In genomic region chr21:45331521-45332257, GRCh38 we compare ENCODE assay signal across 20 cellular contexts. TPM values are rescaled to one million over a fixed set of nuclear protein-coding genes. Genes with fewer than 3 reads are reported as not detected.
DNase-seq lines count a peak whose midpoint lies in the region; ATAC-seq, FAIRE-seq and TF ChIP-seq lines count a peak whose summit lies in the region.
"Had no signal": no experiment of that assay in that cellular context is flagged by ENCODE, and none has a peak within 500 bp of the region (broad histone marks: within the 10 kb centered on the region; RNA-seq: fewer than 3 reads in every experiment).

No MANE protein-coding gene starts in this region.

- no peak overlapping the region; the same call in 1 of the 2 replicates for H2AK5ac ChIP-seq in H1 (ENCODE audit: low read depth, low read length)

- TF ChIP-seq RAD21 in H1 (IDR thresholded peaks at IDR 0.05 in 1 of 2, conservative IDR thresholded peaks at IDR 0.05 in 1 of 2; ENCODE audit: low read depth in 2 of 2, low read length in 2 of 2) = no peak

- no peak overlapping the region; a peak in 1 of 7 replicates for H3K9ac ChIP-seq in H1 (replicated peaks in 1 of 4; ENCODE audit: extremely low read depth in 1 of 4, low read depth in 3 of 4, low read length in 3 of 4)

- CTCF ChIA-PET in H1 (lab: Charles Lee; ENCODE audit: partially characterized antibody) = interaction anchor here (1.0 kb wide), 1 partner anchor 107 kb away, joined by 4 read pairs; no protein-coding TSS in a partner anchor

- H3K23ac ChIP-seq in H1 (ENCODE audit: insufficient read length) = no peak overlapping the region

- no peak overlapping the region for H3K14ac ChIP-seq in H1 (ENCODE audit: insufficient read length)

- peak overlapping the region; percentile 71 for H3K18ac ChIP-seq in H1 (ENCODE audit: extremely low read depth, low read length)

- no peak for TF ChIP-seq POLR2A in H1 (IDR thresholded peaks at IDR 0.05; ENCODE audit: control extremely low read depth in 1 of 2, low read depth in 2 of 2, low read length in 2 of 2)
- TF ChIP-seq POLR2A in gastroesophageal sphincter (IDR thresholded peaks at IDR 0.05) = no peak

- peaks cover 0 to 2% of the 10 kb centered on the region in 2 experiments for H4K20me1 ChIP-seq in H1 (replicated peaks in 1 of 2; ENCODE audit: control insufficient read depth in 1 of 2, insufficient read depth in 2 of 2, low read length in 2 of 2)

- peak overlapping the region; percentile 97; the same call in 1 of the 2 replicates for H2BK12ac ChIP-seq in H1 (ENCODE audit: low read depth, low read length)

- no peaks in the 10 kb centered on the region for H3K4me1 Mint-ChIP-seq in natural killer cell treated with Interleukin-12 subunit alpha and Interleukin-12 subunit beta and Interleukin-15 and Interleukin-18, amount 100 ng/mL, for 72 hours (ENCODE audit: low read depth in 2 of 2)
- H3K4me1 Mint-ChIP-seq in natural killer cell (no peaks in the 10 kb centered on the region), nephron progenitor cell (peaks cover 55% of the 10 kb centered on the region)
- H3K4me1 Mint-ChIP-seq in stimulated activated effector memory CD8-positive, alpha-beta T cell treated with anti-CD3 and anti-CD28 coated beads, Interleukin-12 subunit alpha, Interleukin-12 subunit beta, amount 100 ng/mL, for 72 hours = peaks cover 5% of the 10 kb centered on the region

- H3K36me3 Mint-ChIP-seq in natural killer cell treated with Interleukin-12 subunit alpha and Interleukin-12 subunit beta and Interleukin-15 and Interleukin-18, amount 100 ng/mL, for 72 hours = no peaks in the 10 kb centered on the region
- H3K36me3 Mint-ChIP-seq in natural killer cell = no peaks in the 10 kb centered on the region
- no peaks in the 10 kb centered on the region for H3K36me3 Mint-ChIP-seq in nephron progenitor cell (ENCODE audit: low read depth)
- H3K36me3 Mint-ChIP-seq in stimulated activated effector memory CD8-positive, alpha-beta T cell treated with anti-CD3 and anti-CD28 coated beads, Interleukin-12 subunit alpha, Interleukin-12 subunit beta, amount 100 ng/mL, for 72 hours = no peaks in the 10 kb centered on the region
- H3K36me3 Mint-ChIP-seq: naive B cell had no signal

- H2BK5ac ChIP-seq in H1 (ENCODE audit: low read depth, low read length) = peak overlapping the region; percentile 52; the same call in 1 of the 2 replicates

- H3K23me2 ChIP-seq in H1 (ENCODE audit: low read depth, low read length) = peaks cover 4% of the 10 kb centered on the region

- H3K56ac ChIP-seq in H1 (replicated peaks; ENCODE audit: insufficient read length, low read depth, low read length) = no peak overlapping the region

- no peaks in the 10 kb centered on the region for H3K9me3 Mint-ChIP-seq in natural killer cell treated with Interleukin-12 subunit alpha and Interleukin-12 subunit beta and Interleukin-15 and Interleukin-18, amount 100 ng/mL, for 72 hours
- H3K9me3 Mint-ChIP-seq in natural killer cell (no peaks in the 10 kb centered on the region), nephron progenitor cell (no peaks in the 10 kb centered on the region)
- no peaks in the 10 kb centered on the region for H3K9me3 Mint-ChIP-seq in stimulated activated effector memory CD8-positive, alpha-beta T cell treated with anti-CD3 and anti-CD28 coated beads, Interleukin-12 subunit alpha, Interleukin-12 subunit beta, amount 100 ng/mL, for 72 hours
- H3K9me3 Mint-ChIP-seq: naive B cell; stimulated activated naive CD8-positive, alpha-beta T cell treated with anti-CD3 and anti-CD28 coated beads, Interleukin-15, amount 100 ng/mL, for 72 hours had no signal

- no peak overlapping the region for H4K8ac ChIP-seq in H1 (ENCODE audit: extremely low read depth, insufficient read depth, low read length)

- no peaks in the 10 kb centered on the region for H3K9me3 ChIP-seq in H1 (ENCODE audit: insufficient read depth in 2 of 2, low read depth in 1 of 2, low read length in 1 of 2)
- no peaks in the 10 kb centered on the region for H3K9me3 ChIP-seq in gastroesophageal sphincter
- H3K9me3 ChIP-seq: ascending aorta, colonic mucosa had no signal

- H3K4me1 ChIP-seq in H1 (replicated peaks in 1 of 4; ENCODE audit: control insufficient read depth in 3 of 4, insufficient read depth in 4 of 4, low read length in 3 of 4) (peaks cover 0 to 19% (median 15%) of the 10 kb centered on the region in 4 experiments; a peak in 6 of 7 replicates), gastroesophageal sphincter (peaks cover 0 to 28% (median 16%) of the 10 kb centered on the region in 3 donors)
- H3K4me1 ChIP-seq: colonic mucosa had no signal

- DNase-seq in natural killer cell treated with Interleukin-12 subunit alpha and Interleukin-12 subunit beta and Interleukin-15 and Interleukin-18, amount 100 ng/mL, for 72 hours (ENCODE audit: low spot score) = peak; percentile 54
- DNase-seq in natural killer cell (no peak), H1 (ENCODE audit: low read depth in 1 of 2, low spot score in 2 of 2) (no peak), nephron progenitor cell (peak; percentile 44), HuH-7 (ENCODE audit: low spot score) (no peak), NCI-H2227 (lab: John Stamatoyannopoulos, UW; ENCODE audit: unreplicated experiment) (no peak)
- no peak for DNase-seq in stimulated activated effector memory CD8-positive, alpha-beta T cell treated with anti-CD3 and anti-CD28 coated beads, Interleukin-12 subunit alpha, Interleukin-12 subunit beta, amount 100 ng/mL, for 72 hours (ENCODE audit: low spot score in 2 of 2)
- DNase-seq: activated CD4-positive, CD25-positive, alpha-beta regulatory T cell treated with anti-CD3 and anti-CD28 coated beads, Interleukin-2, amount 50 U/mL, for 72 hours; activated effector memory CD4-positive, alpha-beta T cell treated with anti-CD3 and anti-CD28 coated beads, Interleukin-2, amount 50 U/mL, for 16 hours; colonic mucosa; DND-41; foreskin fibroblast; MM.1S; naive B cell; NCI-H1694; NCI-H446 treated with DMSO at 0.1 percent for 48 hours; stimulated activated naive CD8-positive, alpha-beta T cell treated with anti-CD3 and anti-CD28 coated beads, Interleukin-15, amount 100 ng/mL, for 72 hours had no signal

- H3K27ac Mint-ChIP-seq in natural killer cell treated with Interleukin-12 subunit alpha and Interleukin-12 subunit beta and Interleukin-15 and Interleukin-18, amount 100 ng/mL, for 72 hours = no peak overlapping the region
- H3K27ac Mint-ChIP-seq in natural killer cell (no peak overlapping the region), nephron progenitor cell (no peak overlapping the region)
- no peak overlapping the region for H3K27ac Mint-ChIP-seq in stimulated activated effector memory CD8-positive, alpha-beta T cell treated with anti-CD3 and anti-CD28 coated beads, Interleukin-12 subunit alpha, Interleukin-12 subunit beta, amount 100 ng/mL, for 72 hours

- 78% methylated on average over 15 of the region's 22 CpGs; no CpG with 5 or more reads in 1 of the 2 experiments for WGBS in H1 (ENCODE audit: extremely low coverage in 1 of 2, insufficient coverage in 1 of 2, insufficient read length in 1 of 2, insufficient replicate concordance in 2 of 2, low coverage in 1 of 2, low lambda C conversion rate in 2 of 2, missing lambda C conversion rate in 1 of 2), 2 experiments
- 61 to 66% methylated on average over 5 to 7 of the region's 22 CpGs for WGBS in gastroesophageal sphincter (ENCODE audit: low coverage in 1 of 2), 2 donors

- H3K27me3 ChIP-seq in H1 (replicated peaks in 1 of 4; ENCODE audit: control insufficient read depth in 3 of 4, extremely low read depth in 1 of 4, insufficient read depth in 3 of 4, low read length in 3 of 4) (peaks cover 0 to 5% (median 4%) of the 10 kb centered on the region in 4 experiments; a peak in 4 of 7 replicates), gastroesophageal sphincter (no peaks in the 10 kb centered on the region)
- H3K27me3 ChIP-seq: ascending aorta, colonic mucosa had no signal

- no peaks in the 10 kb centered on the region for H3K36me3 ChIP-seq in H1 (ENCODE audit: control insufficient read depth in 2 of 4, insufficient read depth in 4 of 4, low read length in 3 of 4)
- H3K36me3 ChIP-seq in gastroesophageal sphincter = no peaks in the 10 kb centered on the region
- H3K36me3 ChIP-seq: ascending aorta, colonic mucosa had no signal

- H3K79me2 ChIP-seq in H1 (ENCODE audit: control insufficient read depth in 1 of 2, insufficient read depth in 2 of 2, low read length in 2 of 2) = no peaks in the 10 kb centered on the region

- TF ChIP-seq EP300 in H1 (IDR thresholded peaks at IDR 0.05; ENCODE audit: borderline replicate concordance in 1 of 2, low read depth in 2 of 2, low read length in 2 of 2) (no peak), gastroesophageal sphincter (IDR thresholded peaks at IDR 0.05) (no peak)

- no peaks in the 10 kb centered on the region for H3K79me1 ChIP-seq in H1 (ENCODE audit: low read depth, low read length)

- H2BK15ac ChIP-seq in H1 (ENCODE audit: low read length) = peak overlapping the region; percentile 46; the same call in 1 of the 2 replicates

- no peak for FAIRE-seq in H1 (lab: Jason Lieb, UNC)

- H3K4me3 ChIP-seq in H1 (ENCODE audit: extremely low read depth in 1 of 4, insufficient read depth in 2 of 4, low read depth in 3 of 4, low read length in 4 of 4) (no peak overlapping the region), gastroesophageal sphincter (no peak overlapping the region)
- H3K4me3 ChIP-seq: ascending aorta, colonic mucosa had no signal

- peaks cover 0 to 7% of the 10 kb centered on the region in 2 donors for H3K27me3 Mint-ChIP-seq in natural killer cell treated with Interleukin-12 subunit alpha and Interleukin-12 subunit beta and Interleukin-15 and Interleukin-18, amount 100 ng/mL, for 72 hours
- H3K27me3 Mint-ChIP-seq in natural killer cell (ENCODE audit: low read depth in 2 of 2) = no peaks in the 10 kb centered on the region
- peaks cover 14% of the 10 kb centered on the region for H3K27me3 Mint-ChIP-seq in nephron progenitor cell (ENCODE audit: low read depth, poor library complexity)
- H3K27me3 Mint-ChIP-seq: stimulated activated naive CD8-positive, alpha-beta T cell treated with anti-CD3 and anti-CD28 coated beads, Interleukin-15, amount 100 ng/mL, for 72 hours had no signal

- peak overlapping the region; percentile 45 for H4K91ac ChIP-seq in H1 (replicated peaks; ENCODE audit: insufficient read length, low read length)

- H3K27ac ChIP-seq in H1 (ENCODE audit: low read depth, low read length) (peak overlapping the region; percentile 10; the same call in 1 of the 2 replicates), gastroesophageal sphincter (no peak overlapping the region)
- H3K27ac ChIP-seq: ascending aorta, colonic mucosa had no signal

- intact Hi-C loops in natural killer cell (cut with micrococcal nuclease) = no loop called here

- no peak overlapping the region for H2BK120ac ChIP-seq in H1 (replicated peaks; ENCODE audit: low read depth, low read length)

- no peak for ATAC-seq in natural killer cell treated with Interleukin-12 subunit alpha and Interleukin-12 subunit beta and Interleukin-15 and Interleukin-18, amount 100 ng/mL, for 72 hours
- ATAC-seq in natural killer cell (no peak), gastroesophageal sphincter (no peak)
- no peak for ATAC-seq in stimulated activated effector memory CD8-positive, alpha-beta T cell treated with anti-CD3 and anti-CD28 coated beads, Interleukin-12 subunit alpha, Interleukin-12 subunit beta, amount 100 ng/mL, for 72 hours
- ATAC-seq: left lobe of liver; stimulated activated naive CD8-positive, alpha-beta T cell treated with anti-CD3 and anti-CD28 coated beads, Interleukin-15, amount 100 ng/mL, for 72 hours had no signal

- no peak overlapping the region for H3K4me3 Mint-ChIP-seq in natural killer cell treated with Interleukin-12 subunit alpha and Interleukin-12 subunit beta and Interleukin-15 and Interleukin-18, amount 100 ng/mL, for 72 hours
- H3K4me3 Mint-ChIP-seq in natural killer cell = no peak overlapping the region
- peak overlapping the region; percentile 3 for H3K4me3 Mint-ChIP-seq in nephron progenitor cell
- H3K4me3 Mint-ChIP-seq in stimulated activated effector memory CD8-positive, alpha-beta T cell treated with anti-CD3 and anti-CD28 coated beads, Interleukin-12 subunit alpha, Interleukin-12 subunit beta, amount 100 ng/mL, for 72 hours = no peak overlapping the region
- H3K4me3 Mint-ChIP-seq: naive B cell; stimulated activated naive CD8-positive, alpha-beta T cell treated with anti-CD3 and anti-CD28 coated beads, Interleukin-15, amount 100 ng/mL, for 72 hours had no signal

- no peak overlapping the region for H2AFZ ChIP-seq in H1 (ENCODE audit: low read length)

- no peak overlapping the region for H3K4ac ChIP-seq in H1 (replicated peaks; ENCODE audit: insufficient read length, low read depth, low read length)

- peak overlapping the region; percentile 29 for H4K5ac ChIP-seq in H1 (ENCODE audit: insufficient read length, low read depth, low read length)

- no peak overlapping the region; a peak in 1 of 4 replicates for H3K4me2 ChIP-seq in H1 (ENCODE audit: insufficient read depth in 1 of 2, low read depth in 2 of 2, low read length in 2 of 2)

- no peak overlapping the region for H2BK20ac ChIP-seq in H1 (ENCODE audit: low read length)

- POLR2A ChIA-PET in H1 (lab: Charles Lee; ENCODE audit: partially characterized antibody) = interaction anchor here (0.5 to 1.3 kb wide), 2 partner anchors 15 to 921 kb away, joined by 3 read pairs; no protein-coding TSS in a partner anchor

- TF ChIP-seq CTCF in natural killer cell (IDR thresholded peaks at IDR 0.05) (no peak), H1 (IDR thresholded peaks at IDR 0.05; ENCODE audit: control extremely low read depth in 1 of 3, insufficient read depth in 1 of 3, low read depth in 1 of 3, low read length in 3 of 3) (no peak), nephron progenitor cell (IDR thresholded peaks at IDR 0.05) (no peak), gastroesophageal sphincter (IDR thresholded peaks at IDR 0.05) (no peak)

RNA-seq across cellular contexts. Expression of gene POFUT2, which starts 44.0 kb away (rescaled TPM):
- total RNA-seq in natural killer cell treated with Interleukin-12 subunit alpha and Interleukin-12 subunit beta and Interleukin-15 and Interleukin-18, amount 100 ng/mL, for 72 hours = 10 to 100 TPM; 16.5 to 23.5 TPM
- total RNA-seq in natural killer cell (10 to 100 TPM; 41.4 to 46.0 (median 43.3) TPM), gastroesophageal sphincter (10 to 100 TPM; 17.6 to 31.1 (median 24.2) TPM)
- 32.1 and 34.6 TPM in 2 replicates for total RNA-seq in H1 (2021; fragmentation: NEBNext Ultra II Directional; extraction: Animal tissue kit (Norgen Biotek cat#: 25700))
- polyA plus RNA-seq in H1 (2011; rRNA removed) = 13.7 and 21.0 TPM in 2 replicates
- 20.3 TPM for polyA plus RNA-seq in H1 (2011; cell fraction: cytosol; rRNA removed)
- 88.5 TPM for polyA plus RNA-seq in H1 (2011; cell fraction: nucleus; rRNA removed)
- polyA plus RNA-seq in H1 (2012, experiment 1 of 2) = 24.1 to 33.7 TPM (median 29.4 TPM) in 4 replicates
- 15.8 TPM for polyA plus RNA-seq in H1 (2012, experiment 2 of 2)
- polyA plus RNA-seq in H1 (2013, experiment 1 of 2) = 33.3 TPM
- 33.7 TPM for polyA plus RNA-seq in H1 (2013, experiment 2 of 2)
- polyA minus RNA-seq in H1 (2011; rRNA and poly(A)+ RNA removed) = 11.2 and 13.2 TPM in 2 replicates
- polyA minus RNA-seq in H1 (2011; cell fraction: cytosol; rRNA and poly(A)+ RNA removed) = 13.0 TPM
- polyA minus RNA-seq in H1 (2011; cell fraction: nucleus; rRNA and poly(A)+ RNA removed) = 28.5 TPM

Comparison
In these comparisons a context has a peak if more than half of its experiments do, and no peak if none do; other contexts are left out.
1. DNase-seq: peak in natural killer cell treated with Interleukin-12 subunit alpha and Interleukin-12 subunit beta and Interleukin-15 and Interleukin-18, amount 100 ng/mL, for 72 hours (single experiment) and nephron progenitor cell (single experiment); none in natural killer cell (single experiment), H1 (0 of 2), HuH-7 (single experiment), stimulated activated effector memory CD8-positive, alpha-beta T cell treated with anti-CD3 and anti-CD28 coated beads, Interleukin-12 subunit alpha, Interleukin-12 subunit beta, amount 100 ng/mL, for 72 hours (0 of 2) and NCI-H2227 (single experiment).